25 cellular contexts compared by ENCODE assay signal in the genomic region with DNA sequence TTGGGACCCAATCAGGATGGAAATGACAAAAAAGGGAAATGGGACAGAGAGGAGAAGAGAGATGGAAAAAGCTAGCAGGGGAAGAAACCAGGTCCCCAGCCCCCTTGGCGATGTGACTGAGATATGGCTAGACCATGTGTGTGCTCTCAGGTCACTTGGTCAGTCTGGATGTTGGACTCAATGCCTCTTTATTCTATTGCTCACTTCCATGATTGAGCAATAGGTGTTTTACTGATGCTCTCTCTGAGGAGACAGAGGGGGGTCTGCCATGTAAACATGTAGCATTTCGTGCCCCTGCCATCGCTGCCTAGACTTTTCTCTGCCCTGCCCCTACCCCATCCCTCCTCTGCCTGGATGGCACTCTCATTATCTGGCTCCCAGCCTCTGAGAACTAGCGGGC.
"Had no signal": no experiment of that assay in that cellular context is flagged by ENCODE, and none has a peak within 500 bp of the region (broad histone marks: within the 10 kb centered on the region; RNA-seq: fewer than 3 reads in every experiment).

No MANE protein-coding gene starts in this region.

- H3K4me1 Mint-ChIP-seq: naive thymus-derived CD4-positive, alpha-beta T cell had no signal

- H3K27ac Mint-ChIP-seq: dendritic cell treated with granulocyte-macrophage colony-stimulating factor and Interleukin-4, amounts not matched to agents 40 ng/mL and 50 ng/mL, for 4 days; effector memory CD8-positive, alpha-beta T cell; naive thymus-derived CD4-positive, alpha-beta T cell; progenitor cell of endocrine pancreas; stimulated activated memory B cell treated with anti-CD40 and anti-IgM and Interleukin-4, amounts not matched to agents 10 μg/mL and 1 μg/mL and 100 μg/mL, for 72 hours; stimulated activated naive CD8-positive, alpha-beta T cell treated with anti-CD3 and anti-CD28 coated beads, Interleukin-15, Interleukin-2, amounts not matched to agents 100 ng/mL and 50 ng/mL, for 24 hours had no signal

- ATAC-seq: effector memory CD8-positive, alpha-beta T cell; gastrocnemius medialis; heart right ventricle; left lobe of liver; naive thymus-derived CD4-positive, alpha-beta T cell; pancreas; sciatic nerve; stimulated activated memory B cell treated with anti-CD40 and anti-IgM and Interleukin-4, amounts not matched to agents 10 μg/mL and 1 μg/mL and 100 μg/mL, for 72 hours; upper lobe of right lung had no signal

- H3K27me3 ChIP-seq: esophagus muscularis mucosa, gastrocnemius medialis, pancreas, testis, tibial nerve, upper lobe of right lung, vagina had no signal

- H3K4me3 Mint-ChIP-seq: dendritic cell treated with granulocyte-macrophage colony-stimulating factor and Interleukin-4, amounts not matched to agents 40 ng/mL and 50 ng/mL, for 4 days; effector memory CD8-positive, alpha-beta T cell; naive thymus-derived CD4-positive, alpha-beta T cell; stimulated activated memory B cell treated with anti-CD40 and anti-IgM and Interleukin-4, amounts not matched to agents 10 μg/mL and 1 μg/mL and 100 μg/mL, for 72 hours; stimulated activated naive CD8-positive, alpha-beta T cell treated with anti-CD3 and anti-CD28 coated beads, Interleukin-15, Interleukin-2, amounts not matched to agents 100 ng/mL and 50 ng/mL, for 24 hours had no signal

- H3K4me3 ChIP-seq: esophagus muscularis mucosa, gastrocnemius medialis, heart right ventricle, pancreas, spleen, testis, tibial nerve, upper lobe of right lung, vagina had no signal

- H3K36me3 Mint-ChIP-seq: naive thymus-derived CD4-positive, alpha-beta T cell; stimulated activated memory B cell treated with anti-CD40 and anti-IgM and Interleukin-4, amounts not matched to agents 10 μg/mL and 1 μg/mL and 100 μg/mL, for 72 hours had no signal

- H3K36me3 ChIP-seq: esophagus muscularis mucosa, gastrocnemius medialis, heart right ventricle, pancreas, spleen, tibial nerve, upper lobe of right lung, vagina had no signal

- H3K27ac ChIP-seq: epithelial cell of prostate, esophagus muscularis mucosa, gastrocnemius medialis, heart right ventricle, pancreas, spleen, testis, tibial nerve, upper lobe of right lung, vagina had no signal

- H3K4me1 ChIP-seq: esophagus muscularis mucosa, gastrocnemius medialis, heart right ventricle, pancreas, spleen, testis, tibial nerve, upper lobe of right lung, vagina had no signal

- DNase-seq: effector memory CD8-positive, alpha-beta T cell; gastrocnemius medialis; heart right ventricle; hypothalamus; islet precursor cell; mammary epithelial cell; naive thymus-derived CD4-positive, alpha-beta T cell; occipital lobe; pancreas; spleen; stimulated activated CD4-positive, alpha-beta T cell treated with anti-CD3 and anti-CD28 coated beads, Interleukin-15, amount 100 ng/mL, for 24 hours; stimulated activated CD4-positive, alpha-beta T cell treated with anti-CD3 and anti-CD28 coated beads, Interleukin-1b, Interleukin-23, amount 100 ng/mL, for 48 hours; stimulated activated CD4-positive, alpha-beta T cell treated with anti-CD3 and anti-CD28 coated beads, Interleukin-4, amount 100 ng/mL, for 24 hours; testis; upper lobe of right lung had no signal

- H3K9me3 Mint-ChIP-seq: dendritic cell treated with granulocyte-macrophage colony-stimulating factor and Interleukin-4, amounts not matched to agents 40 ng/mL and 50 ng/mL, for 4 days; effector memory CD8-positive, alpha-beta T cell had no signal

- FAIRE-seq: pancreas had no signal

- H3K9me3 ChIP-seq: esophagus muscularis mucosa, gastrocnemius medialis, heart right ventricle, pancreas, spleen, testis, tibial nerve, upper lobe of right lung, vagina had no signal
